ENCODE assay signal across 8 cellular contexts in genomic region chr10:38094923-38095574, GRCh38. TPM values are rescaled to one million over a fixed set of nuclear protein-coding genes. Genes with fewer than 3 reads are reported as not detected.
A peak's percentile ranks its signal among the peaks of the same experiment; 100 is the strongest.
DNase-seq lines count a peak whose midpoint lies in the region; ATAC-seq, FAIRE-seq and TF ChIP-seq lines count a peak whose summit lies in the region.

No MANE protein-coding gene starts in this region.

- H3K27ac ChIP-seq in OCI-LY3 (ENCODE audit: low read length) (peak overlapping the region; percentile 47; the same call in 1 of the 2 replicates), endothelial cell of umbilical vein (ENCODE audit: insufficient read depth, low read depth, low read length) (no peak overlapping the region), neutrophil (peak overlapping the region; percentile 55)

- H3K9ac ChIP-seq in OCI-LY3 (ENCODE audit: low read length) (peak overlapping the region; percentile 88), endothelial cell of umbilical vein (replicated peaks; ENCODE audit: extremely low read depth, insufficient read depth, low read length) (peak overlapping the region; percentile 67)

- DNase-seq in D341Med (ENCODE audit: low spot score), result peak; percentile 30
- no peak for DNase-seq in endothelial cell of umbilical vein (ENCODE audit: low read depth, low spot score)
- DNase-seq in LoVo (ENCODE audit: low spot score), result no peak
- no peak for DNase-seq in NCI-H2196 treated with DMSO at 0.1 percent for 48 hours (lab: John Stamatoyannopoulos, UW; ENCODE audit: unreplicated experiment)
- DNase-seq in NCI-H748 treated with DMSO at 0.1 percent for 48 hours (lab: John Stamatoyannopoulos, UW), result no peak

- H3K9me3 ChIP-seq in OCI-LY3 (ENCODE audit: insufficient read depth, low read length), result no peaks in the 10 kb centered on the region
- H3K9me3 ChIP-seq in endothelial cell of umbilical vein (replicated peaks; ENCODE audit: control insufficient read depth, insufficient read depth, low read length), result no peaks in the 10 kb centered on the region
- H3K9me3 ChIP-seq in neutrophil, result no peaks in the 10 kb centered on the region

- no peaks in the 10 kb centered on the region for H3K9me1 ChIP-seq in endothelial cell of umbilical vein (replicated peaks; ENCODE audit: control insufficient read depth, extremely low read depth, insufficient read depth, low read length)

- dilution Hi-C loops in endothelial cell of umbilical vein (cut with MboI; ENCODE audit: extremely low pct_ligation_motif_present, low sequenced_read_pairs), result no loop called here

- H3K4me3 ChIP-seq in OCI-LY3 (ENCODE audit: low read length) (peak overlapping the region; percentile 91), endothelial cell of umbilical vein (replicated peaks in 1 of 3; ENCODE audit: insufficient read depth in 1 of 3, low read depth in 1 of 3, low read length in 3 of 3) (peak overlapping the region; percentile 29 to 65 (median 45)), neutrophil (ENCODE audit: low read depth in 1 of 2, low read length in 1 of 2) (peak overlapping the region; percentile 75 to 77)

- CTCF ChIA-PET in endothelial cell of umbilical vein (lab: Charles Lee), result interaction anchor here (1.2 to 2.7 kb wide), 2 partner anchors 32 to 118 kb away, joined by 3 to 15 read pairs; partner anchors contain the start of gene ZNF25

- H3K79me2 ChIP-seq in OCI-LY3 (ENCODE audit: low read length) (peaks cover 14% of the 10 kb centered on the region), endothelial cell of umbilical vein (ENCODE audit: control insufficient read depth, insufficient read depth, low read length) (peaks cover 4% of the 10 kb centered on the region)

- H2AFZ ChIP-seq in OCI-LY3 (ENCODE audit: low read depth, low read length) (peak overlapping the region; percentile 87; the same call in 1 of the 2 replicates), endothelial cell of umbilical vein (ENCODE audit: low read depth, low read length) (peak overlapping the region; percentile 46)

- H3K4me2 ChIP-seq in OCI-LY3 (ENCODE audit: low read length) (peak overlapping the region; percentile 97), endothelial cell of umbilical vein (ENCODE audit: insufficient read depth, low read length) (peak overlapping the region; percentile 45)

- BruUV-seq in endothelial cell of umbilical vein (replicated peaks; lab: Mats Ljungman, UMichigan), result no TSS peak

- TF ChIP-seq CTCF in OCI-LY3 (IDR thresholded peaks at IDR 0.05; ENCODE audit: low read depth, low read length), result no peak
- no peak for TF ChIP-seq CTCF in endothelial cell of umbilical vein (IDR thresholded peaks at IDR 0.05; ENCODE audit: extremely low read depth in 1 of 2, insufficient read depth in 1 of 2, low read depth in 1 of 2, low read length in 2 of 2)
- no peak for TF ChIP-seq CTCF in neutrophil (IDR thresholded peaks at IDR 0.05)

- peaks cover 17% of the 10 kb centered on the region for H3K36me3 ChIP-seq in OCI-LY3 (replicated peaks; ENCODE audit: low read depth, low read length)
- H3K36me3 ChIP-seq in endothelial cell of umbilical vein (ENCODE audit: control insufficient read depth in 2 of 2, extremely low read depth in 1 of 2, insufficient read depth in 2 of 2, low read length in 2 of 2), result peaks cover 0 to 5% of the 10 kb centered on the region in 2 experiments
- H3K36me3 ChIP-seq in neutrophil, result peaks cover 15% of the 10 kb centered on the region

- no peak for TF ChIP-seq POLR2A in endothelial cell of umbilical vein (IDR thresholded peaks at IDR 0.05; ENCODE audit: low read depth, low read length)

- FAIRE-seq in endothelial cell of umbilical vein (lab: Jason Lieb, UNC), result no peak

- intact Hi-C loops in endothelial cell of umbilical vein (cut with micrococcal nuclease), result loop anchor here (1.0 to 2.0 kb wide), 3 partner anchors 85 to 238 kb away; partner anchors contain the start of genes ZNF248, ZNF25 and ZNF33A

- H3K27me3 ChIP-seq in OCI-LY3 (ENCODE audit: low read depth, low read length) (no peaks in the 10 kb centered on the region), endothelial cell of umbilical vein (ENCODE audit: control insufficient read depth in 2 of 2, insufficient read depth in 2 of 2, low read length in 2 of 2) (no peaks in the 10 kb centered on the region), neutrophil (no peaks in the 10 kb centered on the region)

- H4K20me1 ChIP-seq in OCI-LY3 (ENCODE audit: insufficient read depth, low read length) (no peaks in the 10 kb centered on the region), endothelial cell of umbilical vein (replicated peaks; ENCODE audit: control insufficient read depth, extremely low read depth, insufficient read depth, low read length) (no peaks in the 10 kb centered on the region)

- POLR2A ChIA-PET in endothelial cell of umbilical vein (lab: Charles Lee), result no interaction called here

- no peak for ATAC-seq in GM21737 (IDR thresholded peaks at IDR 0.05; ENCODE audit: unreplicated experiment)

- H3K4me1 ChIP-seq in OCI-LY3 (ENCODE audit: low read length) (peaks cover 7% of the 10 kb centered on the region; the same call in 1 of the 2 replicates), endothelial cell of umbilical vein (ENCODE audit: control insufficient read depth, extremely low read depth, insufficient read depth, low read length) (no peaks in the 10 kb centered on the region), neutrophil (ENCODE audit: control insufficient read depth in 1 of 2, insufficient read depth in 1 of 2, low read depth in 1 of 2, low read length in 1 of 2) (peaks cover 15 to 17% of the 10 kb centered on the region in 2 experiments)

TF ChIP-seq in endothelial cell of umbilical vein, 7 proteins besides CTCF, POLR2A, EP300 and RAD21:
- TF ChIP-seq EZH2 (IDR thresholded peaks at IDR 0.05; ENCODE audit: borderline replicate concordance, low read depth, low read length, severe bottlenecking) (no peak), FOS (IDR thresholded peaks at IDR 0.05; ENCODE audit: borderline replicate concordance, insufficient read depth, low read length) (no peak), GATA2 (IDR thresholded peaks at IDR 0.05; ENCODE audit: insufficient read depth, insufficient read length, low read depth, low read length) (no peak)
TF ChIP-seq in endothelial cell of umbilical vein: peak in this region for 0.

RNA-seq across cellular contexts. Expression of gene ZNF37A, which starts 0.9 kb away (rescaled TPM):
- total RNA-seq in endothelial cell of umbilical vein, result 10.4 and 14.5 TPM in 2 replicates
- 3.4 and 3.9 TPM in 2 replicates for polyA plus RNA-seq in endothelial cell of umbilical vein
- 3.4 and 3.7 TPM in 2 replicates for polyA plus RNA-seq in endothelial cell of umbilical vein (2011; cell fraction: cytosol; rRNA removed)
- polyA plus RNA-seq in endothelial cell of umbilical vein (2011; cell fraction: nucleus; rRNA removed), result 12.7 and 14.4 TPM in 2 replicates
- 7.4 and 7.6 TPM in 2 replicates for polyA plus RNA-seq in endothelial cell of umbilical vein (2012)
- 18.7 and 26.5 TPM in 2 replicates for polyA minus RNA-seq in endothelial cell of umbilical vein
- polyA minus RNA-seq in endothelial cell of umbilical vein (2011; cell fraction: cytosol; rRNA and poly(A)+ RNA removed), result 6.8 TPM
- polyA minus RNA-seq in endothelial cell of umbilical vein (2011; cell fraction: nucleus; rRNA and poly(A)+ RNA removed), result 15.2 and 16.3 TPM in 2 replicates
